ENCODE assay signal across 8 cellular contexts in genomic region chr7:6435486-6436384, GRCh38. TPM values are rescaled to one million over a fixed set of nuclear protein-coding genes. Genes with fewer than 3 reads are reported as not detected.
A peak's percentile ranks its signal among the peaks of the same experiment; 100 is the strongest.
DNase-seq lines count a peak whose midpoint lies in the region; ATAC-seq and TF ChIP-seq lines count a peak whose summit lies in the region.

No MANE protein-coding gene starts in this region.

- DNase-seq in EH (ENCODE audit: low read depth), result peak; percentile 82
- peak; percentile 92 for DNase-seq in H7
- DNase-seq in NB4 (ENCODE audit: low read depth), result peak; percentile 95
- peak; percentile 82 for DNase-seq in SKM-1 treated with dmso at 0.1 percent for 144 hours (lab: John Stamatoyannopoulos, UW; ENCODE audit: unreplicated experiment)
- DNase-seq in activated naive CD4-positive, alpha-beta T cell treated with anti-CD3 and anti-CD28 coated beads, Interleukin-2, amount 50 U/mL, for 72 hours (ENCODE audit: low spot score in 2 of 2), result peak; percentile 74 to 98
- DNase-seq in head of caudate nucleus, result peak; percentile 69 to 92 (median 85)
- peak; percentile 85 for DNase-seq in pons (ENCODE audit: low spot score)
- peak; percentile 89 for DNase-seq in type B pancreatic cell (ENCODE audit: extremely low spot score, unreplicated experiment)

- peak overlapping the region; percentile 88 to 92 for H3K27ac Mint-ChIP-seq in activated naive CD4-positive, alpha-beta T cell treated with anti-CD3 and anti-CD28 coated beads, Interleukin-2, amount 50 U/mL, for 72 hours
- peak overlapping the region; percentile 46 for H3K27ac Mint-ChIP-seq in type B pancreatic cell

- H3K4me3 ChIP-seq in H7 (ENCODE audit: insufficient read depth, low read depth, low read length) (no peak overlapping the region), NB4 (ENCODE audit: low read depth, low read length) (peak overlapping the region; percentile 2)

- H3K36me3 ChIP-seq in H7 (replicated peaks; ENCODE audit: control insufficient read depth, insufficient read depth, low read length), result peaks cover 15% of the 10 kb centered on the region

- peak; percentile 62 to 80 for ATAC-seq in activated naive CD4-positive, alpha-beta T cell treated with anti-CD3 and anti-CD28 coated beads, Interleukin-2, amount 50 U/mL, for 72 hours

- peaks cover 15% of the 10 kb centered on the region for H3K4me1 Mint-ChIP-seq in type B pancreatic cell (ENCODE audit: unreplicated experiment)

- TF ChIP-seq POLR2A in NB4 (IDR thresholded peaks at IDR 0.05; ENCODE audit: extremely low read depth, insufficient read length), result no peak

- H3K27me3 Mint-ChIP-seq in type B pancreatic cell, result no peaks in the 10 kb centered on the region

- H3K9me3 Mint-ChIP-seq in activated naive CD4-positive, alpha-beta T cell treated with anti-CD3 and anti-CD28 coated beads, Interleukin-2, amount 50 U/mL, for 72 hours, result no peaks in the 10 kb centered on the region
- H3K9me3 Mint-ChIP-seq in type B pancreatic cell, result no peaks in the 10 kb centered on the region

- TF ChIP-seq CTCF in NB4 (IDR thresholded peaks at IDR 0.05; ENCODE audit: low read depth, low read length) (peak; percentile 98), type B pancreatic cell (conservative IDR thresholded peaks at IDR 0.05) (peak; percentile 99)

- no peaks in the 10 kb centered on the region for H3K27me3 ChIP-seq in H7 (ENCODE audit: control insufficient read depth, insufficient read depth, low read length)

- no peak overlapping the region for H3K4me3 Mint-ChIP-seq in type B pancreatic cell

- H3K36me3 Mint-ChIP-seq in activated naive CD4-positive, alpha-beta T cell treated with anti-CD3 and anti-CD28 coated beads, Interleukin-2, amount 50 U/mL, for 72 hours, result peaks cover 0 to 24% of the 10 kb centered on the region in 2 donors
- peaks cover 17% of the 10 kb centered on the region for H3K36me3 Mint-ChIP-seq in type B pancreatic cell

- intact Hi-C loops in head of caudate nucleus (cut with DNase I), result loop anchor here (10.0 kb wide), 1 partner anchor 51 kb away; no protein-coding TSS in a partner anchor

RNA-seq across cellular contexts. Expression of gene DAGLB, which starts 12.0 kb away (rescaled TPM):
- total RNA-seq in H7 (2014; rRNA removed; shearing (Covaris generic)), result 38.2 and 40.6 TPM in 2 replicates
- total RNA-seq in activated naive CD4-positive, alpha-beta T cell treated with anti-CD3 and anti-CD28 coated beads, Interleukin-2, amount 50 U/mL, for 72 hours, result 10 to 100 TPM; 19.1 to 20.7 TPM
- total RNA-seq in type B pancreatic cell (ENCODE audit: low replicate concordance), result 21.2 and 27.0 TPM in 2 replicates

RNA-seq across cellular contexts. Expression of gene KDELR2, which starts 48.2 kb away (rescaled TPM):
- total RNA-seq in H7 (2014; rRNA removed; shearing (Covaris generic)), result 60.9 and 64.1 TPM in 2 replicates
- total RNA-seq in activated naive CD4-positive, alpha-beta T cell treated with anti-CD3 and anti-CD28 coated beads, Interleukin-2, amount 50 U/mL, for 72 hours, result 10 to 100 TPM; 55.9 to 59.7 TPM
- total RNA-seq in type B pancreatic cell (ENCODE audit: low replicate concordance), result 147 and 227 TPM in 2 replicates
